Comparison of ENCODE assay signal across 13 cellular contexts in the genomic region with DNA sequence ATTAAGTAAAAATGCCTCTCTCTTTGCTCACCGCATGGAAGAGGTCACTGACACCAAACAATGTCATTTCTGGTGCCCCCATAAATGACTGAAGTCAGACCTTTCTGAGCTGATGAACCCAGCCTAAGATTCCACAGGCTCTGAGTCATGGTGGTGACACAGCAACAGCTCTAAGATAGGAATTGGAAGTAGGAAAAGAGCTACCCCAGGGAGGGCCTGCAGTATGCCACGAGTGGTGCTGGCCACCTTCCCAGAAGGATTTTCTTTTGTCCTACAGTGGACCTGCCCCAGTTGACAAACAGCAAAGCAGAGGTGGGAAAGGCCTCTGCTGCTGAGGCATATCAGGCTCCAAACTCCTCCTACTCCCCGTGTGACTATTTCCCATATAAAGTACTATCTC.
A peak's percentile ranks its signal among the peaks of the same experiment; 100 is the strongest.
DNase-seq lines count a peak whose midpoint lies in the region; ATAC-seq and TF ChIP-seq lines count a peak whose summit lies in the region.
"Had no signal": no experiment of that assay in that cellular context is flagged by ENCODE, and none has a peak within 500 bp of the region (broad histone marks: within the 10 kb centered on the region; RNA-seq: fewer than 3 reads in every experiment).

No MANE protein-coding gene starts in this region.

- 40 to 55% (median 49%) methylated on average over 3 of the region's 3 CpGs for WGBS in adrenal gland, 4 donors
- 53 to 55% (median 53%) methylated on average over 3 of the region's 3 CpGs for WGBS in psoas muscle, 3 donors

- H3K36me3 ChIP-seq in A673 (ENCODE audit: insufficient read depth, low read length, poor library complexity, severe bottlenecking) (no peaks in the 10 kb centered on the region), adrenal gland (replicated peaks in 1 of 2) (no peaks in the 10 kb centered on the region), psoas muscle (ENCODE audit: insufficient read depth in 1 of 2, low read depth in 1 of 2) (no peaks in the 10 kb centered on the region)
- H3K36me3 ChIP-seq: BLaER1, esophagus squamous epithelium had no signal

- ATAC-seq in left cardiac atrium (peak; percentile 73 to 93), psoas muscle (no peak)
- ATAC-seq: mucosa of descending colon; stimulated activated effector memory CD8-positive, alpha-beta T cell treated with anti-CD3 and anti-CD28 coated beads, Interleukin-12 subunit alpha, Interleukin-12 subunit beta, amount 100 ng/mL, for 72 hours had no signal

- peaks cover 7 to 10% (median 10%) of the 10 kb centered on the region in 3 donors for H3K27me3 Mint-ChIP-seq in CD14-positive monocyte (ENCODE audit: low read depth in 3 of 3)

- TF ChIP-seq POLR2A in adrenal gland (IDR thresholded peaks at IDR 0.05) = no peak

- BruUV-seq in A673 (replicated peaks; lab: Mats Ljungman, UMichigan) = no TSS peak

- no peak overlapping the region for H3K4me3 ChIP-seq in A673 (ENCODE audit: low read depth, low read length, poor library complexity, severe bottlenecking)
- H3K4me3 ChIP-seq in adrenal gland = no peak overlapping the region
- no peak overlapping the region for H3K4me3 ChIP-seq in psoas muscle
- H3K4me3 ChIP-seq: BLaER1, esophagus squamous epithelium, mucosa of descending colon had no signal

- H3K27ac Mint-ChIP-seq in CD14-positive monocyte = no peak overlapping the region
- H3K27ac Mint-ChIP-seq: stimulated activated effector memory CD8-positive, alpha-beta T cell treated with anti-CD3 and anti-CD28 coated beads, Interleukin-12 subunit alpha, Interleukin-12 subunit beta, amount 100 ng/mL, for 72 hours had no signal

- POLR2A ChIA-PET in A673 (lab: Charles Lee; ENCODE audit: low non-redundant PET) = no interaction called here

- intact Hi-C loops in A673 (cut with micrococcal nuclease; ENCODE audit: unreplicated experiment) (no loop called here), adrenal gland (cut with DNase I) (no loop called here), left cardiac atrium (cut with DNase I) (no loop called here), CD14-positive monocyte (cut with micrococcal nuclease) (no loop called here), psoas muscle (cut with DNase I) (no loop called here)

- CTCF ChIA-PET in A673 (lab: Charles Lee) = no interaction called here

- H3K4me1 Mint-ChIP-seq in CD14-positive monocyte = no peaks in the 10 kb centered on the region

- TF ChIP-seq CTCF in A673 (conservative IDR thresholded peaks at IDR 0.05; ENCODE audit: low read depth, low read length) (no peak), adrenal gland (IDR thresholded peaks at IDR 0.05) (no peak), CD14-positive monocyte (IDR thresholded peaks at IDR 0.05) (no peak), psoas muscle (IDR thresholded peaks at IDR 0.05) (no peak)

- H3K4me1 ChIP-seq in A673 (ENCODE audit: insufficient read depth, low read length, poor library complexity, severe bottlenecking) (no peaks in the 10 kb centered on the region), adrenal gland (replicated peaks in 1 of 2) (no peaks in the 10 kb centered on the region), psoas muscle (no peaks in the 10 kb centered on the region)
- H3K4me1 ChIP-seq: BLaER1, esophagus squamous epithelium had no signal

- no peak overlapping the region for H3K4me3 Mint-ChIP-seq in CD14-positive monocyte
- H3K4me3 Mint-ChIP-seq: stimulated activated effector memory CD8-positive, alpha-beta T cell treated with anti-CD3 and anti-CD28 coated beads, Interleukin-12 subunit alpha, Interleukin-12 subunit beta, amount 100 ng/mL, for 72 hours had no signal

- H3K9me3 ChIP-seq in A673 (ENCODE audit: low read depth, low read length, poor library complexity, severe bottlenecking) = no peaks in the 10 kb centered on the region
- H3K9me3 ChIP-seq in adrenal gland (replicated peaks in 1 of 3) = no peaks in the 10 kb centered on the region
- no peaks in the 10 kb centered on the region for H3K9me3 ChIP-seq in psoas muscle
- H3K9me3 ChIP-seq: BLaER1, esophagus squamous epithelium, mucosa of descending colon had no signal

- H3K36me3 Mint-ChIP-seq in CD14-positive monocyte = no peaks in the 10 kb centered on the region
- H3K36me3 Mint-ChIP-seq: stimulated activated effector memory CD8-positive, alpha-beta T cell treated with anti-CD3 and anti-CD28 coated beads, Interleukin-12 subunit alpha, Interleukin-12 subunit beta, amount 100 ng/mL, for 72 hours had no signal

- H3K27me3 ChIP-seq in A673 (replicated peaks; ENCODE audit: insufficient read depth, low read depth, low read length, poor library complexity) (no peaks in the 10 kb centered on the region), adrenal gland (no peaks in the 10 kb centered on the region), psoas muscle (ENCODE audit: insufficient read depth in 3 of 3, low read length in 2 of 3) (peaks cover 0 to 2% (median 0%) of the 10 kb centered on the region in 3 donors)
- H3K27me3 ChIP-seq: BLaER1 had no signal

- DNase-seq in A673 (ENCODE audit: low spot score) (peak; percentile 9), HK-2 (ENCODE audit: unreplicated experiment) (peak; percentile 31), adrenal gland (peak in 4 of 7 donors; percentile 4 to 26 (median 22)), left cardiac atrium (peak; percentile 40), CD14-positive monocyte (ENCODE audit: low spot score) (no peak), psoas muscle (no peak)
- no peak for DNase-seq in stimulated activated CD4-positive, alpha-beta T cell treated with anti-CD3 and anti-CD28 coated beads, Interleukin-4, amount 100 ng/mL, for 4 hours
- no peak for DNase-seq in activated CD4-positive, CD25-positive, alpha-beta regulatory T cell (lab: John Stamatoyannopoulos, UW)
- DNase-seq: esophagus squamous epithelium, mucosa of descending colon, NCI-H345 had no signal

- H3K27ac ChIP-seq in A673 (ENCODE audit: low read depth, low read length, poor library complexity, severe bottlenecking) (no peak overlapping the region), adrenal gland (no peak overlapping the region), psoas muscle (no peak overlapping the region)
- H3K27ac ChIP-seq: BLaER1, esophagus squamous epithelium had no signal

- peaks cover 1 to 12% (median 4%) of the 10 kb centered on the region in 7 donors for H3K9me3 Mint-ChIP-seq in CD14-positive monocyte

Comparison
In these comparisons a context has a peak if more than half of its experiments do, and no peak if none do; other contexts are left out.
1. DNase-seq: peak in A673 (single experiment), HK-2 (single experiment), adrenal gland (4 of 7) and left cardiac atrium (single experiment); none in stimulated activated CD4-positive, alpha-beta T cell treated with anti-CD3 and anti-CD28 coated beads, Interleukin-4, amount 100 ng/mL, for 4 hours (0 of 2), CD14-positive monocyte (single experiment), psoas muscle (0 of 2) and activated CD4-positive, CD25-positive, alpha-beta regulatory T cell (0 of 4).
2. ATAC-seq: peak in left cardiac atrium (2 of 2); none in psoas muscle (0 of 4).